In genomic region chr4:76526585-76526990, GRCh38 we compare ENCODE assay signal across 11 cellular contexts.
DNase-seq lines count a peak whose midpoint lies in the region; ATAC-seq and TF ChIP-seq lines count a peak whose summit lies in the region.
"Had no signal": no experiment of that assay in that cellular context is flagged by ENCODE, and none has a peak within 500 bp of the region (broad histone marks: within the 10 kb centered on the region; RNA-seq: fewer than 3 reads in every experiment).

No MANE protein-coding gene starts in this region.

- intact Hi-C loops in right cardiac atrium (cut with DNase I): loop anchor here in 1 of 4 donors (10.0 kb wide), 1 partner anchor 678 kb away; no protein-coding TSS in a partner anchor

- 28% methylated on average over 2 of the region's 2 CpGs for WGBS in right cardiac atrium

- H3K4me3 ChIP-seq in LNCaP clone FGC (ENCODE audit: low read depth, low read length) (no peak overlapping the region), right cardiac atrium (ENCODE audit: low read length) (no peak overlapping the region), thoracic aorta (peak overlapping the region; percentile 42)
- H3K4me3 ChIP-seq: gastrocnemius medialis had no signal

- H3K36me3 ChIP-seq in thoracic aorta: no peaks in the 10 kb centered on the region
- H3K36me3 ChIP-seq: gastrocnemius medialis had no signal

- DNase-seq in LNCaP clone FGC (ENCODE audit: low read depth) (peak; percentile 94), right cardiac atrium (no peak), thoracic aorta (ENCODE audit: low spot score) (no peak), AML-193 (lab: John Stamatoyannopoulos, UW) (no peak), NCI-H1105 (lab: John Stamatoyannopoulos, UW) (no peak), NCI-H2081 treated with DMSO at 0.1 percent for 48 hours (lab: John Stamatoyannopoulos, UW) (no peak)
- DNase-seq: gastrocnemius medialis, GF-D8, HCEC 1CT had no signal

- peaks cover 4% of the 10 kb centered on the region for H3K4me1 ChIP-seq in right cardiac atrium (ENCODE audit: control insufficient read depth, insufficient read depth, low read length)
- peaks cover 14 to 28% of the 10 kb centered on the region in 2 donors for H3K4me1 ChIP-seq in thoracic aorta (ENCODE audit: control insufficient read depth in 1 of 2, low read depth in 2 of 2)
- H3K4me1 ChIP-seq: gastrocnemius medialis had no signal

- H3K9me3 ChIP-seq in right cardiac atrium (ENCODE audit: control insufficient read depth, low read length): no peaks in the 10 kb centered on the region
- peaks cover 2% of the 10 kb centered on the region for H3K9me3 ChIP-seq in thoracic aorta
- H3K9me3 ChIP-seq: gastrocnemius medialis had no signal

- TF ChIP-seq CTCF in LNCaP clone FGC (IDR thresholded peaks at IDR 0.05; ENCODE audit: control insufficient read depth, extremely low read depth, insufficient read depth): no peak
- no peak for TF ChIP-seq CTCF in VCaP (conservative IDR thresholded peaks at IDR 0.05)
- no peak for TF ChIP-seq CTCF in thoracic aorta (IDR thresholded peaks at IDR 0.05)

- H3K27me3 ChIP-seq in right cardiac atrium (ENCODE audit: control insufficient read depth, insufficient read depth) (no peaks in the 10 kb centered on the region), thoracic aorta (replicated peaks; ENCODE audit: insufficient read depth) (no peaks in the 10 kb centered on the region)
- H3K27me3 ChIP-seq: gastrocnemius medialis had no signal

- ATAC-seq in right cardiac atrium: peak; percentile 88 to 93
- ATAC-seq in thoracic aorta (ENCODE audit: insufficient number of reproducible peaks, low FRiP score, low read depth): no peak
- no peak for ATAC-seq in GM19351 (IDR thresholded peaks at IDR 0.05; ENCODE audit: unreplicated experiment)
- ATAC-seq: gastrocnemius medialis had no signal

- peak overlapping the region; percentile 86 for H3K27ac ChIP-seq in VCaP
- H3K27ac ChIP-seq in right cardiac atrium (ENCODE audit: low read length): peak overlapping the region; percentile 83
- peak overlapping the region; percentile 76 to 91 for H3K27ac ChIP-seq in thoracic aorta
- H3K27ac ChIP-seq: gastrocnemius medialis had no signal

Comparison
In these comparisons a context has a peak if more than half of its experiments do, and no peak if none do; other contexts are left out.
1. ATAC-seq: peak in right cardiac atrium (2 of 2); none in thoracic aorta (single experiment) and GM19351 (single experiment).
2. Peak in every context shown above with its lines, with median percentiles within 50 percentile points of each other: H3K27ac ChIP-seq.